In genomic region chr7:44087914-44088838, GRCh38 we compare ENCODE assay signal across 6 cellular contexts. TPM values are rescaled to one million over a fixed set of nuclear protein-coding genes. Genes with fewer than 3 reads are reported as not detected.
A peak's percentile ranks its signal among the peaks of the same experiment; 100 is the strongest.
DNase-seq lines count a peak whose midpoint lies in the region; ATAC-seq and TF ChIP-seq lines count a peak whose summit lies in the region.

No MANE protein-coding gene starts in this region.

- DNase-seq in fibroblast of the conjunctiva (ENCODE audit: low read depth), result peak; percentile 79
- DNase-seq in smooth muscle cell of the brain vasculature (ENCODE audit: low read depth, low spot score), result peak; percentile 83
- DNase-seq in NCI-H2029 treated with DMSO at 0.1 percent for 48 hours (lab: John Stamatoyannopoulos, UW), result no peak
- DNase-seq in NCI-H748 (lab: John Stamatoyannopoulos, UW; ENCODE audit: unreplicated experiment), result no peak

- ATAC-seq in HG02642 (IDR thresholded peaks at IDR 0.05; ENCODE audit: poor library complexity, unreplicated experiment), result no peak

TF ChIP-seq in PFSK-1, 5 proteins besides CTCF, POLR2A, EP300 and RAD21:
- TF ChIP-seq SIN3A (IDR thresholded peaks at IDR 0.05; ENCODE audit: borderline replicate concordance, insufficient read depth, low read length) (no peak), FOXP2 (optimal IDR thresholded peaks at IDR 0.05; ENCODE audit: borderline replicate concordance, extremely low read depth, extremely low read length, insufficient read depth) (peak; percentile 12), TAF1 (IDR thresholded peaks at IDR 0.05; ENCODE audit: borderline replicate concordance, insufficient read depth, low read length) (no peak), POLR2AphosphoS5 (IDR thresholded peaks at IDR 0.05; ENCODE audit: low read depth, low read length) (no peak; the same call in none of the 2 replicates)
- TF ChIP-seq, protein P1, sequence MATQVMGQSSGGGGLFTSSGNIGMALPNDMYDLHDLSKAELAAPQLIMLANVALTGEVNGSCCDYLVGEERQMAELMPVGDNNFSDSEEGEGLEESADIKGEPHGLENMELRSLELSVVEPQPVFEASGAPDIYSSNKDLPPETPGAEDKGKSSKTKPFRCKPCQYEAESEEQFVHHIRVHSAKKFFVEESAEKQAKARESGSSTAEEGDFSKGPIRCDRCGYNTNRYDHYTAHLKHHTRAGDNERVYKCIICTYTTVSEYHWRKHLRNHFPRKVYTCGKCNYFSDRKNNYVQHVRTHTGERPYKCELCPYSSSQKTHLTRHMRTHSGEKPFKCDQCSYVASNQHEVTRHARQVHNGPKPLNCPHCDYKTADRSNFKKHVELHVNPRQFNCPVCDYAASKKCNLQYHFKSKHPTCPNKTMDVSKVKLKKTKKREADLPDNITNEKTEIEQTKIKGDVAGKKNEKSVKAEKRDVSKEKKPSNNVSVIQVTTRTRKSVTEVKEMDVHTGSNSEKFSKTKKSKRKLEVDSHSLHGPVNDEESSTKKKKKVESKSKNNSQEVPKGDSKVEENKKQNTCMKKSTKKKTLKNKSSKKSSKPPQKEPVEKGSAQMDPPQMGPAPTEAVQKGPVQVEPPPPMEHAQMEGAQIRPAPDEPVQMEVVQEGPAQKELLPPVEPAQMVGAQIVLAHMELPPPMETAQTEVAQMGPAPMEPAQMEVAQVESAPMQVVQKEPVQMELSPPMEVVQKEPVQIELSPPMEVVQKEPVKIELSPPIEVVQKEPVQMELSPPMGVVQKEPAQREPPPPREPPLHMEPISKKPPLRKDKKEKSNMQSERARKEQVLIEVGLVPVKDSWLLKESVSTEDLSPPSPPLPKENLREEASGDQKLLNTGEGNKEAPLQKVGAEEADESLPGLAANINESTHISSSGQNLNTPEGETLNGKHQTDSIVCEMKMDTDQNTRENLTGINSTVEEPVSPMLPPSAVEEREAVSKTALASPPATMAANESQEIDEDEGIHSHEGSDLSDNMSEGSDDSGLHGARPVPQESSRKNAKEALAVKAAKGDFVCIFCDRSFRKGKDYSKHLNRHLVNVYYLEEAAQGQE (IDR thresholded peaks at IDR 0.05; ENCODE audit: insufficient read depth in 1 of 2, low read depth in 2 of 2, low read length in 2 of 2), result no peak

RNA-seq across cellular contexts. Expression of gene POLM, which starts 5.8 kb away (rescaled TPM):
- 11.4 TPM for polyA plus RNA-seq in PFSK-1 (2012; ENCODE audit: insufficient read length, low read depth)

RNA-seq across cellular contexts. Expression of gene AEBP1, which starts 16.0 kb away (rescaled TPM):
- 288 TPM for polyA plus RNA-seq in PFSK-1 (2012; ENCODE audit: insufficient read length, low read depth)

RNA-seq across cellular contexts. Expression of gene PGAM2, which starts 22.8 kb away (rescaled TPM):
- polyA plus RNA-seq in PFSK-1 (2012; ENCODE audit: insufficient read length, low read depth), result not detected

RNA-seq across cellular contexts. Expression of gene POLD2, which starts 35.2 kb away (rescaled TPM):
- polyA plus RNA-seq in PFSK-1 (2012; ENCODE audit: insufficient read length, low read depth), result 297 TPM

RNA-seq across cellular contexts. Expression of gene DBNL, which starts 43.7 kb away (rescaled TPM):
- 100 TPM for polyA plus RNA-seq in PFSK-1 (2012; ENCODE audit: insufficient read length, low read depth)

Comparison
In these comparisons a context has a peak if more than half of its experiments do, and no peak if none do; other contexts are left out.
1. DNase-seq: peak in fibroblast of the conjunctiva (single experiment) and smooth muscle cell of the brain vasculature (single experiment); none in NCI-H2029 treated with DMSO at 0.1 percent for 48 hours (single experiment) and NCI-H748 (single experiment).